8 cellular contexts compared by ENCODE assay signal in the genomic region with DNA sequence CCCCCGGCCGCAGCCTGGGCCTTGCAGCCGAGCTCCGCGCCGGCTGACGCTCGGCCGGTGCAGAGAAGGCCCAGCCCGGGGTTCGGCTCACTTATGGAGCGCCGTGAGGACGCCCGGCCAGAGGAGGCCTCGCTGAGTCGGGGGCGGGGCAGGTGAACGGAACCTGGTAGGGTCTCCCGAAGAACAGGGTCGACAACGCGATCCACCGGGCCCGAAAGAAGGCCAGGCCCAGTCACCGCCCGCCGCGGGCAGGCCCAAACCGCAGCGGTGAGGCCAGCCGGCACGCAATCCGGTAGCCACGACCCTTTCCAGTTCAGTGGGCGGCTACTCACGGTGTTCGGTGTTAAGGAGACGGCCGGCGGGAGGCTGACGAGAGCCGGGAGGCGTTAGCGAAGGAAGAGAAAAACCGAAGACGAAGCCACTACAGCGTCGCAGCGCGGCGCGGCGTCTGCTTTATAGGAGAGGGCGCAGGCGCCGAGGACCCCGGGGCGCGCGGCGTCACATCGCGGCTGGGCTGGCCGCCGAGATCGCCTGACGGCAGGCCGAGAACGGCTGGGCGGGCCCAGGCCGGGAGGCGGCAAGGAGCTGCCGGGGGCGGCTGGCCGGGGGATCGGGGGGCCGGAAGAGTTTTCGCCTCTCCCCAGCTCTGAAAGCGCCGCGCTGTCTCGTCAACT. TPM values are rescaled to one million over a fixed set of nuclear protein-coding genes. Genes with fewer than 3 reads are reported as not detected.
DNase-seq lines count a peak whose midpoint lies in the region; ATAC-seq, FAIRE-seq and TF ChIP-seq lines count a peak whose summit lies in the region.

A gene (minus strand): TSS at position 428 of the 674 bp plus-strand sequence. CDS start 2,928 bp downstream, outside the sequence.

- no peak for FAIRE-seq in kidney (lab: Jason Lieb, UNC)

- H3K9ac ChIP-seq in kidney (ENCODE audit: low read length in 2 of 2) = peak within 1 kb of the TSS; percentile 97 to 98

- intact Hi-C loops in kidney (cut with DNase I) = no loop called here

- ATAC-seq in GM18873 (IDR thresholded peaks at IDR 0.05; ENCODE audit: low FRiP score, unreplicated experiment) (peak; percentile 54), HG03108 (IDR thresholded peaks at IDR 0.05; ENCODE audit: unreplicated experiment) (peak; percentile 77)

- peak within 1 kb of the TSS; percentile 99 for H3K27ac ChIP-seq in kidney (ENCODE audit: low read depth in 2 of 2, low read length in 2 of 2)

- no peaks in the 10 kb centered on the region for H3K9me3 ChIP-seq in kidney (ENCODE audit: control insufficient read depth in 1 of 2, low read length in 2 of 2)

- DNase-seq in AG08396 (ENCODE audit: low spot score) = peak; percentile 95
- peak; percentile 70 for DNase-seq in NCI-H345 (lab: John Stamatoyannopoulos, UW)
- peak; percentile 73 to 75 for DNase-seq in activated CD4-positive, alpha-beta T cell treated with anti-CD3 and anti-CD28 coated beads for 24 hours (ENCODE audit: low read depth in 2 of 2)
- peak; percentile 84 for DNase-seq in cerebellum (ENCODE audit: low spot score)
- DNase-seq in kidney = peak; percentile 94
- peak; percentile 79 for DNase-seq in stimulated activated CD4-positive, alpha-beta T cell treated with anti-CD3 and anti-CD28 coated beads, Interleukin-15, amount 100 ng/mL, for 1 hour (ENCODE audit: low read depth in 1 of 2, low spot score in 1 of 2)

- peak within 1 kb of the TSS; percentile 78 to 99 for H3K4me3 ChIP-seq in kidney (ENCODE audit: low read length in 2 of 2)

- H3K4me1 ChIP-seq in kidney (ENCODE audit: control insufficient read depth in 1 of 2, insufficient read depth in 1 of 2, low read depth in 1 of 2, low read length in 2 of 2) = peaks cover 12 to 13% of the 10 kb centered on the region in 2 donors

- no peak for TF ChIP-seq CTCF in kidney (IDR thresholded peaks at IDR 0.05; ENCODE audit: borderline replicate concordance, extremely low read depth, insufficient read depth)

- H3K36me3 ChIP-seq in kidney (ENCODE audit: control insufficient read depth in 1 of 2, insufficient read depth in 2 of 2, low read length in 2 of 2) = peaks cover 1 to 3% of the 10 kb centered on the region in 2 donors

RNA-seq across cellular contexts. Expression of the gene that starts here (rescaled TPM):
- total RNA-seq in cerebellum = 167 TPM
- total RNA-seq in kidney = 380 TPM
- 848 TPM for polyA plus RNA-seq in kidney (ENCODE audit: insufficient read depth, low read depth, low replicate concordance)

Comparison
In these comparisons a context has a peak if more than half of its experiments do, and no peak if none do; other contexts are left out.
1. Peak in every context shown above with its lines: DNase-seq, ATAC-seq, H3K4me3 ChIP-seq and H3K27ac ChIP-seq.